9 cellular contexts compared by ENCODE assay signal in the genomic region with DNA sequence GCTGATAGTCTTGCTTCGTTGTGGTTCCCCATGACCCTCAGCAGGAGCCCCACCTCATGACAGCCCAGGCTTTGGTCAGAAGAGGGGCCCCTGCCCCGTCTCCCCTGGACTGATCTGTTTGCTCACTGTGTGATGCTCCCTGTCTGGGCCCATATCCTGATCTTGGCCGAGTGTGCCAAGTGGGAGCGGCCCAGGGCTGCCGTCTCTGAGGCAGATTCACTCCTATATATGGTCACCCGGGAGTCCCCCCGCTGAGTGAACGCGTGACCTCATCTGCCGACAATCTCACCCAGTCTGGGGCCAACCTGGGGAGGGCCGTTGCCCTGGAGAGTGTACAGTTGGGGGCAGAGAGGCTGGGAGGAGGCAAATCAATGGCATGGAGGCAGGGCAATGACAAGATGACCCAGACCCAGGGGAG. TPM values are rescaled to one million over a fixed set of nuclear protein-coding genes. Genes with fewer than 3 reads are reported as not detected.
A peak's percentile ranks its signal among the peaks of the same experiment; 100 is the strongest.
DNase-seq lines count a peak whose midpoint lies in the region; ATAC-seq and TF ChIP-seq lines count a peak whose summit lies in the region.
"Had no signal": no experiment of that assay in that cellular context is flagged by ENCODE, and none has a peak within 500 bp of the region (broad histone marks: within the 10 kb centered on the region; RNA-seq: fewer than 3 reads in every experiment).

No MANE protein-coding gene starts in this region.

- H3K4me3 ChIP-seq in GM23338 (no peak overlapping the region), adipocyte (ENCODE audit: low read length) (peak overlapping the region; percentile 36), skeletal muscle tissue (ENCODE audit: low read length in 3 of 3) (no peak overlapping the region)

- H3K36me3 Mint-ChIP-seq in GM23338 (ENCODE audit: low read depth), result no peaks in the 10 kb centered on the region

- H3K27ac ChIP-seq in GM23338 (ENCODE audit: low read depth), result no peak overlapping the region
- H3K27ac ChIP-seq in skeletal muscle tissue (ENCODE audit: low read depth, low read length), result peak overlapping the region; percentile 64

- H3K4me2 ChIP-seq in GM23338, result no peak overlapping the region

- no peaks in the 10 kb centered on the region for H3K27me3 ChIP-seq in GM23338 (ENCODE audit: insufficient read depth)
- H3K27me3 ChIP-seq in adipocyte (replicated peaks; ENCODE audit: control insufficient read depth, insufficient read depth, low read length), result no peaks in the 10 kb centered on the region
- no peaks in the 10 kb centered on the region for H3K27me3 ChIP-seq in skeletal muscle tissue (ENCODE audit: control insufficient read depth in 3 of 3, insufficient read depth in 3 of 3, low read length in 3 of 3)

- H3K4me3 Mint-ChIP-seq in GM23338, result no peak overlapping the region

- peaks cover 9% of the 10 kb centered on the region for H3K27me3 Mint-ChIP-seq in GM23338 (ENCODE audit: insufficient read depth, low read depth, poor library complexity)

- no peaks in the 10 kb centered on the region for H3K9me3 ChIP-seq in adipocyte (ENCODE audit: control insufficient read depth, low read length)
- no peaks in the 10 kb centered on the region for H3K9me3 ChIP-seq in skeletal muscle tissue (ENCODE audit: control insufficient read depth in 3 of 3, low read length in 3 of 3)

- H3K79me2 ChIP-seq in GM23338 (replicated peaks; ENCODE audit: insufficient read depth), result no peaks in the 10 kb centered on the region

- peak overlapping the region; percentile 47; the same call in 1 of the 2 replicates for H3K27ac Mint-ChIP-seq in GM23338

- no peaks in the 10 kb centered on the region for H3K9me2 ChIP-seq in GM23338 (ENCODE audit: insufficient read depth)

- ATAC-seq in GM23338 (peak; percentile 26), HG03469 (IDR thresholded peaks at IDR 0.05; ENCODE audit: unreplicated experiment) (no peak)

- no peak for TF ChIP-seq CTCF in GM23338 (conservative IDR thresholded peaks at IDR 0.05; ENCODE audit: low read depth in 2 of 2)

- no peak overlapping the region for H2AFZ ChIP-seq in GM23338

- H4K20me1 ChIP-seq in GM23338 (replicated peaks; ENCODE audit: insufficient read depth), result no peaks in the 10 kb centered on the region

- H3K36me3 ChIP-seq in GM23338 (ENCODE audit: insufficient read depth) (no peaks in the 10 kb centered on the region), adipocyte (ENCODE audit: control insufficient read depth, insufficient read depth, low read length, severe bottlenecking) (peaks cover 27% of the 10 kb centered on the region), skeletal muscle tissue (ENCODE audit: control insufficient read depth in 3 of 3, insufficient read depth in 3 of 3, low read length in 3 of 3) (peaks cover 6 to 21% (median 18%) of the 10 kb centered on the region in 3 donors)

- no peaks in the 10 kb centered on the region for H3K9me3 Mint-ChIP-seq in GM23338

- H3F3A ChIP-seq in GM23338 (replicated peaks; ENCODE audit: low read depth), result no peaks in the 10 kb centered on the region; the same call in 1 of the 2 replicates

- peak overlapping the region; percentile 71 for H3K9ac ChIP-seq in adipocyte (ENCODE audit: low read length)
- peak overlapping the region in 2 of 3 donors; percentile 8 to 12 for H3K9ac ChIP-seq in skeletal muscle tissue (ENCODE audit: low read depth in 1 of 3, low read length in 3 of 3)

- H3K4me1 ChIP-seq in GM23338 (ENCODE audit: insufficient read depth), result no peaks in the 10 kb centered on the region
- H3K4me1 ChIP-seq in adipocyte (ENCODE audit: control insufficient read depth, insufficient read depth, low read length), result peaks cover 43% of the 10 kb centered on the region
- peaks cover 33 to 51% (median 36%) of the 10 kb centered on the region in 3 donors for H3K4me1 ChIP-seq in skeletal muscle tissue (ENCODE audit: control insufficient read depth in 3 of 3, insufficient read depth in 3 of 3, low read length in 3 of 3)

- DNase-seq in GM23338 (ENCODE audit: low spot score) (no peak), adipocyte (ENCODE audit: low read depth) (peak; percentile 67), hepatic stellate cell (ENCODE audit: low spot score) (peak; percentile 96), NCI-H446 (lab: John Stamatoyannopoulos, UW) (no peak), NCI-H187 (lab: John Stamatoyannopoulos, UW) (no peak), NCI-H526 (lab: John Stamatoyannopoulos, UW) (no peak)
- DNase-seq: MV-4-11 had no signal

- peaks cover 3% of the 10 kb centered on the region; the same call in 2 of the 3 replicates for H3K4me1 Mint-ChIP-seq in GM23338

TF ChIP-seq in GM23338, 12 proteins besides CTCF, POLR2A, EP300 and RAD21:
- no peak for TF ChIP-seq EZH2phosphoT487 (IDR thresholded peaks at IDR 0.05; ENCODE audit: unreplicated experiment)
- no peak for TF ChIP-seq EZH2 (IDR thresholded peaks at IDR 0.05; ENCODE audit: low read depth, unreplicated experiment)
- TF ChIP-seq STAT1 (IDR thresholded peaks at IDR 0.05; ENCODE audit: unreplicated experiment), result no peak
- TF ChIP-seq JUNB (IDR thresholded peaks at IDR 0.05; ENCODE audit: unreplicated experiment), result no peak
- TF ChIP-seq POLR2AphosphoS5 (IDR thresholded peaks at IDR 0.05; ENCODE audit: low read depth), result no peak
- TF ChIP-seq NANOG (IDR thresholded peaks at IDR 0.05; ENCODE audit: borderline replicate concordance), result no peak
- TF ChIP-seq, protein P1, sequence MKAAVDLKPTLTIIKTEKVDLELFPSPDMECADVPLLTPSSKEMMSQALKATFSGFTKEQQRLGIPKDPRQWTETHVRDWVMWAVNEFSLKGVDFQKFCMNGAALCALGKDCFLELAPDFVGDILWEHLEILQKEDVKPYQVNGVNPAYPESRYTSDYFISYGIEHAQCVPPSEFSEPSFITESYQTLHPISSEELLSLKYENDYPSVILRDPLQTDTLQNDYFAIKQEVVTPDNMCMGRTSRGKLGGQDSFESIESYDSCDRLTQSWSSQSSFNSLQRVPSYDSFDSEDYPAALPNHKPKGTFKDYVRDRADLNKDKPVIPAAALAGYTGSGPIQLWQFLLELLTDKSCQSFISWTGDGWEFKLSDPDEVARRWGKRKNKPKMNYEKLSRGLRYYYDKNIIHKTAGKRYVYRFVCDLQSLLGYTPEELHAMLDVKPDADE (IDR thresholded peaks at IDR 0.05), result no peak
- TF ChIP-seq, protein P2, sequence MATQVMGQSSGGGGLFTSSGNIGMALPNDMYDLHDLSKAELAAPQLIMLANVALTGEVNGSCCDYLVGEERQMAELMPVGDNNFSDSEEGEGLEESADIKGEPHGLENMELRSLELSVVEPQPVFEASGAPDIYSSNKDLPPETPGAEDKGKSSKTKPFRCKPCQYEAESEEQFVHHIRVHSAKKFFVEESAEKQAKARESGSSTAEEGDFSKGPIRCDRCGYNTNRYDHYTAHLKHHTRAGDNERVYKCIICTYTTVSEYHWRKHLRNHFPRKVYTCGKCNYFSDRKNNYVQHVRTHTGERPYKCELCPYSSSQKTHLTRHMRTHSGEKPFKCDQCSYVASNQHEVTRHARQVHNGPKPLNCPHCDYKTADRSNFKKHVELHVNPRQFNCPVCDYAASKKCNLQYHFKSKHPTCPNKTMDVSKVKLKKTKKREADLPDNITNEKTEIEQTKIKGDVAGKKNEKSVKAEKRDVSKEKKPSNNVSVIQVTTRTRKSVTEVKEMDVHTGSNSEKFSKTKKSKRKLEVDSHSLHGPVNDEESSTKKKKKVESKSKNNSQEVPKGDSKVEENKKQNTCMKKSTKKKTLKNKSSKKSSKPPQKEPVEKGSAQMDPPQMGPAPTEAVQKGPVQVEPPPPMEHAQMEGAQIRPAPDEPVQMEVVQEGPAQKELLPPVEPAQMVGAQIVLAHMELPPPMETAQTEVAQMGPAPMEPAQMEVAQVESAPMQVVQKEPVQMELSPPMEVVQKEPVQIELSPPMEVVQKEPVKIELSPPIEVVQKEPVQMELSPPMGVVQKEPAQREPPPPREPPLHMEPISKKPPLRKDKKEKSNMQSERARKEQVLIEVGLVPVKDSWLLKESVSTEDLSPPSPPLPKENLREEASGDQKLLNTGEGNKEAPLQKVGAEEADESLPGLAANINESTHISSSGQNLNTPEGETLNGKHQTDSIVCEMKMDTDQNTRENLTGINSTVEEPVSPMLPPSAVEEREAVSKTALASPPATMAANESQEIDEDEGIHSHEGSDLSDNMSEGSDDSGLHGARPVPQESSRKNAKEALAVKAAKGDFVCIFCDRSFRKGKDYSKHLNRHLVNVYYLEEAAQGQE (IDR thresholded peaks at IDR 0.05; ENCODE audit: unreplicated experiment), result no peak

RNA-seq across cellular contexts. Expression of gene PPIF, which starts 34.5 kb away (rescaled TPM):
- 42.4 and 43.6 TPM in 2 replicates for total RNA-seq in GM23338 (2014; rRNA removed; shearing (Covaris generic))
- polyA plus RNA-seq in GM23338 (2016; fragmentation: Nextera tagmentation; extraction: Ambion mirVana), result 29.5 and 32.1 TPM in 2 replicates
- total RNA-seq in skeletal muscle tissue, result 9.9 TPM

Comparison
In these comparisons a context has a peak if more than half of its experiments do, and no peak if none do; other contexts are left out.
1. DNase-seq: peak in adipocyte (single experiment) and hepatic stellate cell (single experiment); none in GM23338 (single experiment), NCI-H446 (0 of 2), NCI-H187 (0 of 2) and NCI-H526 (0 of 2).